ENCODE assay signal across 12 cellular contexts in the genomic region with DNA sequence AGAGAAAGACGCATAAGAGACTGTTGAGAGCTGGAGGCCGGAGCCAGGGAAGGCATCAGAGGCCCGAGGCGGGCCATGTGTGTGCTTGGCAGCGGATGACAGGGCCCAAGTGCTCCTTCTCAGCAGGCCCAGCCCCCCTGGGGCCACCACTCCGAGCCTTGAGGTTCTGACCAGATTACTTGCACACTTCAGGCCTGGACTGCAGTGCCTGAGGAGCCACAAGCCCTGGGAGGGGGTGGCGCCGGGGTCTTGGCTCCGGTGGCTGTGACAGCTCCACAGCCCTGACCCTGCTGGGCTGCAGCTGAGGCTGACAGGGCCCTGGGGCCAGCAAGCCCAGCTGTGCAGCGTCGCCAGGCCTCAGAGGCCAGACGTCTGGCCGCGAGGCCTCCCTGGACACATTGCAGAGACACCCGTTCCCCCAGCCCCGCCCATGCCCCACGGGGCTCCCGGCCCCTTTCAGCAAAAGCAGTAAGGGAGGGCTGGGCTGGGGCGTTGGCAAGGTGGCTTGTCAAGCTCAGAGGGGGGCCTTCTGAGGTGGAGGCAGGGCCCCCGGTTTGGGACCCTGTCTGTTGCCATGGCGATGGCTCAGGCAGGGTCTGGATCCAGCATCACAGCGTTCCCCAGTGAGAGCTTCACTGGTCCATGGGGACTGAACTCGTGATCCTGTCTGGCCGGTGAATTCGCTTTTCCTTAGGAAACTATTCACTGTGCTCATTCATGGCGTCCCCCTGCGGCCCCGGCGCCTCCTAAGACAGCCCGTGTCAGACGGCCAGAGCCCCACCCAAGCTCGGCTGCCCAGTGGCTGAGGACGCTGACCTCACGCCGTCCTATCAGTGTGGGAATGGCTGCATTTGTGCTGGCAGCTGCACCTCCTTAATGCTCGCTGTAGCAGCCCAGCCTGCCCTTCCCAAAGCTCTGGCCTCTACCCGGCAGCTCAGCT. TPM values are rescaled to one million over a fixed set of nuclear protein-coding genes. Genes with fewer than 3 reads are reported as not detected.
DNase-seq lines count a peak whose midpoint lies in the region; ATAC-seq and TF ChIP-seq lines count a peak whose summit lies in the region.
"Had no signal": no experiment of that assay in that cellular context is flagged by ENCODE, and none has a peak within 500 bp of the region (broad histone marks: within the 10 kb centered on the region; RNA-seq: fewer than 3 reads in every experiment).

No MANE protein-coding gene starts in this region.

- TF ChIP-seq POLR2A in testis (IDR thresholded peaks at IDR 0.05): no peak

- intact Hi-C loops in testis (cut with DNase I; ENCODE audit: low total_unique reads): no loop called here

- H2AFZ ChIP-seq in fibroblast of lung (ENCODE audit: low read length): peak overlapping the region; percentile 61

- TF ChIP-seq CTCF in fibroblast of lung (conservative IDR thresholded peaks at IDR 0.05 in 1 of 2, IDR thresholded peaks at IDR 0.05 in 1 of 2; ENCODE audit: low read depth in 1 of 2, low read length in 2 of 2) (no peak), testis (IDR thresholded peaks at IDR 0.05) (no peak)

- peaks cover 27% of the 10 kb centered on the region for H3K4me1 ChIP-seq in fibroblast of lung (ENCODE audit: control insufficient read depth, extremely low read depth, insufficient read depth, low read length)
- H3K4me1 ChIP-seq in mucosa of rectum (ENCODE audit: control insufficient read depth in 2 of 2, insufficient read depth in 2 of 2, low read length in 2 of 2): peaks cover 0 to 12% of the 10 kb centered on the region in 2 donors
- H3K4me1 ChIP-seq in testis: peaks cover 33% of the 10 kb centered on the region

- H3K27ac ChIP-seq in fibroblast of lung (ENCODE audit: insufficient read depth, low read length) (peak overlapping the region; percentile 52), mucosa of rectum (ENCODE audit: low read depth in 2 of 2, low read length in 2 of 2) (peak overlapping the region; percentile 34 to 58), testis (peak overlapping the region; percentile 26 to 59)

- H3K27me3 ChIP-seq in fibroblast of lung (ENCODE audit: control insufficient read depth, insufficient read depth, low read length): peaks cover 2% of the 10 kb centered on the region
- peaks cover 1 to 2% of the 10 kb centered on the region in 2 donors for H3K27me3 ChIP-seq in mucosa of rectum (ENCODE audit: control insufficient read depth in 2 of 2, insufficient read depth in 2 of 2, low read length in 2 of 2)
- H3K27me3 ChIP-seq in testis: no peaks in the 10 kb centered on the region

- H3K9ac ChIP-seq in fibroblast of lung (ENCODE audit: insufficient read depth, low read length) (peak overlapping the region; percentile 27), mucosa of rectum (ENCODE audit: low read depth in 1 of 2, low read length in 2 of 2) (peak overlapping the region in 1 of 2 donors; percentile 36)

- H3K79me2 ChIP-seq in fibroblast of lung (ENCODE audit: control insufficient read depth, insufficient read depth, low read length): no peaks in the 10 kb centered on the region

- H3K36me3 ChIP-seq in fibroblast of lung (ENCODE audit: control insufficient read depth, insufficient read depth, low read length) (no peaks in the 10 kb centered on the region), mucosa of rectum (ENCODE audit: control insufficient read depth in 2 of 2, insufficient read depth in 2 of 2, low read length in 2 of 2) (no peaks in the 10 kb centered on the region), testis (ENCODE audit: low read depth, missing control alignments) (no peaks in the 10 kb centered on the region)

- no peak for ATAC-seq in HG02884 (IDR thresholded peaks at IDR 0.05; ENCODE audit: unreplicated experiment)
- ATAC-seq: stimulated activated naive CD8-positive, alpha-beta T cell treated with anti-CD3 and anti-CD28 coated beads, Interleukin-15, Interleukin-2, amounts not matched to agents 100 U/mL and 50 U/mL, for 24 hours; T-helper 17 cell had no signal

- H3K4me3 ChIP-seq in fibroblast of lung (replicated peaks in 1 of 4; ENCODE audit: control extremely low read depth in 1 of 4, insufficient read depth in 1 of 4, low read depth in 3 of 4, low read length in 4 of 4) (no peak overlapping the region), mucosa of rectum (ENCODE audit: low read length in 2 of 2) (no peak overlapping the region), testis (no peak overlapping the region)

- H3K9me3 ChIP-seq in fibroblast of lung (ENCODE audit: control insufficient read depth, insufficient read depth, low read depth, low read length): no peaks in the 10 kb centered on the region
- H3K9me3 ChIP-seq in mucosa of rectum (ENCODE audit: control insufficient read depth in 2 of 2, low read length in 2 of 2): no peaks in the 10 kb centered on the region
- H3K9me3 ChIP-seq in testis: no peaks in the 10 kb centered on the region

- WGBS in testis, 2 donors: 40 to 60% methylated on average over 18 to 37 of the region's 37 CpGs

- H3K4me2 ChIP-seq in fibroblast of lung (ENCODE audit: extremely low read depth, insufficient read depth, low read length): peak overlapping the region; percentile 25

- peak; percentile 42 for DNase-seq in SK-N-DZ (ENCODE audit: low spot score)
- peak; percentile 52 to 72 for DNase-seq in fibroblast of lung (ENCODE audit: low read depth in 2 of 2)
- peak; percentile 78 for DNase-seq in testis
- no peak for DNase-seq in NCI-H510A (lab: John Stamatoyannopoulos, UW)
- no peak for DNase-seq in germinal center (ENCODE audit: low spot score)
- no peak for DNase-seq in GM03348 (ENCODE audit: low spot score)
- DNase-seq: activated effector memory CD4-positive, alpha-beta T cell treated with Interleukin-2 at 50 U/mL for 16 hours; erythroblast; stimulated activated naive CD8-positive, alpha-beta T cell treated with anti-CD3 and anti-CD28 coated beads, Interleukin-15, Interleukin-2, amounts not matched to agents 100 U/mL and 50 U/mL, for 24 hours; T-helper 17 cell had no signal

- no peaks in the 10 kb centered on the region for H4K20me1 ChIP-seq in fibroblast of lung (ENCODE audit: control insufficient read depth, extremely low read depth, insufficient read depth, low read length)

RNA-seq across cellular contexts. Expression of a gene that starts 5.7 kb away (rescaled TPM):
- polyA plus RNA-seq in SK-N-DZ (2014; cell fraction: cytosol; rRNA removed): 0.77 and 1.3 TPM in 2 replicates
- 0.49 and 0.69 TPM in 2 replicates for polyA plus RNA-seq in SK-N-DZ (2014; cell fraction: nucleus; rRNA removed)
- 2.1 and 6.4 TPM in 2 replicates for total RNA-seq in fibroblast of lung
- polyA plus RNA-seq in fibroblast of lung: 1.9 and 11.0 TPM in 2 replicates
- 2.8 and 16.3 TPM in 2 replicates for polyA plus RNA-seq in fibroblast of lung (2012)
- polyA minus RNA-seq in fibroblast of lung (ENCODE audit: low replicate concordance): 3.0 and 11.0 TPM in 2 replicates
- 10 to 100 TPM; 24.6 to 35.2 TPM for total RNA-seq in testis
- polyA plus RNA-seq in testis (ENCODE audit: insufficient read depth, low read depth, low replicate concordance): 55.9 TPM
- total RNA-seq: T-helper 17 cell had no signal

RNA-seq across cellular contexts. Expression of a gene that starts 50.0 kb away (rescaled TPM):
- polyA plus RNA-seq in SK-N-DZ (2014; cell fraction: cytosol; rRNA removed): 16.3 and 21.9 TPM in 2 replicates
- polyA plus RNA-seq in SK-N-DZ (2014; cell fraction: nucleus; rRNA removed): 17.3 and 18.2 TPM in 2 replicates
- 14.9 and 22.5 TPM in 2 replicates for total RNA-seq in fibroblast of lung
- polyA plus RNA-seq in fibroblast of lung: 22.5 and 40.2 TPM in 2 replicates
- polyA plus RNA-seq in fibroblast of lung (2012): 31.6 and 53.2 TPM in 2 replicates
- 400 and 624 TPM in 2 replicates for polyA minus RNA-seq in fibroblast of lung (ENCODE audit: low replicate concordance)
- 10 to 100 TPM; 42.4 to 54.8 TPM for total RNA-seq in testis
- polyA plus RNA-seq in testis (ENCODE audit: insufficient read depth, low read depth, low replicate concordance): 38.6 TPM

Comparison
In these comparisons a context has a peak if more than half of its experiments do, and no peak if none do; other contexts are left out.
1. DNase-seq: peak in SK-N-DZ (single experiment), fibroblast of lung (2 of 2) and testis (single experiment); none in NCI-H510A (single experiment), germinal center (single experiment) and GM03348 (single experiment).
2. Peak in every context shown above with its lines, with median percentiles within 50 percentile points of each other: H3K27ac ChIP-seq.